In genomic region chr9:100317706-100318105, GRCh38 we compare ENCODE assay signal across 18 cellular contexts. TPM values are rescaled to one million over a fixed set of nuclear protein-coding genes. Genes with fewer than 3 reads are reported as not detected.
DNase-seq lines count a peak whose midpoint lies in the region; ATAC-seq, FAIRE-seq and TF ChIP-seq lines count a peak whose summit lies in the region.
"Had no signal": no experiment of that assay in that cellular context is flagged by ENCODE, and none has a peak within 500 bp of the region (broad histone marks: within the 10 kb centered on the region; RNA-seq: fewer than 3 reads in every experiment).

No MANE protein-coding gene starts in this region.

- peak overlapping the region; percentile 64 for H3K27ac ChIP-seq in ACC112 (ENCODE audit: low read depth, low read length)
- no peak overlapping the region for H3K27ac ChIP-seq in astrocyte (ENCODE audit: low read depth, low read length)
- no peak overlapping the region for H3K27ac ChIP-seq in right atrium auricular region

- no peaks in the 10 kb centered on the region for H3K27me3 Mint-ChIP-seq in astrocyte (ENCODE audit: low read depth, unreplicated experiment)

- peaks cover 14% of the 10 kb centered on the region for H4K20me1 ChIP-seq in astrocyte (ENCODE audit: insufficient read depth, low read length)

- no peak for FAIRE-seq in astrocyte (lab: Jason Lieb, UNC)

- no peak overlapping the region for H2AFZ ChIP-seq in ACC112 (ENCODE audit: low read length, unreplicated experiment)
- H2AFZ ChIP-seq in astrocyte (ENCODE audit: low read depth, low read length) = no peak overlapping the region

- H3K9me3 Mint-ChIP-seq in astrocyte (ENCODE audit: unreplicated experiment) = peaks cover 3% of the 10 kb centered on the region
- H3K9me3 Mint-ChIP-seq: CD8-positive, alpha-beta T cell had no signal

- H3K9ac ChIP-seq in astrocyte (ENCODE audit: low read length) = no peak overlapping the region

- peaks cover 6% of the 10 kb centered on the region for H3K4me1 Mint-ChIP-seq in astrocyte (ENCODE audit: low read depth, unreplicated experiment)

- H3K27me3 ChIP-seq in ACC112 (ENCODE audit: insufficient read depth, low read length) (no peaks in the 10 kb centered on the region), astrocyte (ENCODE audit: insufficient read depth, low read length) (no peaks in the 10 kb centered on the region), right atrium auricular region (no peaks in the 10 kb centered on the region)

- intact Hi-C loops in left cardiac atrium (cut with DNase I) = no loop called here

- H3K4me2 ChIP-seq in astrocyte (ENCODE audit: low read length) = peak overlapping the region; percentile 59

- no peak overlapping the region for H3K27ac Mint-ChIP-seq in astrocyte (ENCODE audit: unreplicated experiment)
- H3K27ac Mint-ChIP-seq: CD8-positive, alpha-beta T cell; mesothelial cell of epicardium had no signal

- H3K9me3 ChIP-seq in astrocyte (ENCODE audit: insufficient read depth, low read depth, low read length) (no peaks in the 10 kb centered on the region), right atrium auricular region (no peaks in the 10 kb centered on the region)
- H3K9me3 ChIP-seq: HAP-1 had no signal

- TF ChIP-seq CTCF in astrocyte (IDR thresholded peaks at IDR 0.05; ENCODE audit: insufficient read depth, low read depth, low read length) (no peak), right atrium auricular region (IDR thresholded peaks at IDR 0.05) (no peak)

- DNase-seq in HS-27A (ENCODE audit: low read depth) (peak; percentile 15), astrocyte (ENCODE audit: low read depth) (peak; percentile 56), iris pigment epithelial cell (ENCODE audit: low read depth) (peak; percentile 67), right atrium auricular region (ENCODE audit: low spot score) (no peak), left cardiac atrium (no peak)
- DNase-seq: CD8-positive, alpha-beta T cell; effector memory CD4-positive, alpha-beta T cell; Kasumi-1; left colon; NCI-H1417 treated with DMSO at 0.1 percent for 48 hours; NCI-H748 treated with DMSO at 0.1 percent for 48 hours; retina; T-helper 9 cell had no signal

- peaks cover 27% of the 10 kb centered on the region for H3K36me3 Mint-ChIP-seq in astrocyte (ENCODE audit: low read depth, unreplicated experiment)

- H3K4me3 ChIP-seq in ACC112 (ENCODE audit: low read depth, low read length) (peak overlapping the region; percentile 22; the same call in 1 of the 2 replicates), astrocyte (ENCODE audit: insufficient read depth, low read depth, low read length) (no peak overlapping the region), right atrium auricular region (no peak overlapping the region)
- H3K4me3 ChIP-seq: HAP-1 had no signal

- H3K36me3 ChIP-seq in ACC112 (ENCODE audit: insufficient read depth, low read length) (peaks cover 35% of the 10 kb centered on the region), astrocyte (ENCODE audit: insufficient read depth, low read length) (peaks cover 13% of the 10 kb centered on the region), right atrium auricular region (no peaks in the 10 kb centered on the region)

- peaks cover 33% of the 10 kb centered on the region for H3K79me2 ChIP-seq in ACC112 (ENCODE audit: control insufficient read depth, insufficient read depth, low read length, unreplicated experiment)
- peaks cover 30% of the 10 kb centered on the region for H3K79me2 ChIP-seq in astrocyte (ENCODE audit: insufficient read depth, low read length)

- H3K4me3 Mint-ChIP-seq in astrocyte (ENCODE audit: unreplicated experiment) = no peak overlapping the region
- H3K4me3 Mint-ChIP-seq: CD8-positive, alpha-beta T cell; mesothelial cell of epicardium had no signal

- H3K4me1 ChIP-seq in ACC112 (ENCODE audit: control insufficient read depth, insufficient read depth, low read length, unreplicated experiment) = peaks cover 25% of the 10 kb centered on the region
- peaks cover 9% of the 10 kb centered on the region for H3K4me1 ChIP-seq in astrocyte (ENCODE audit: insufficient read depth, low read length)
- no peaks in the 10 kb centered on the region for H3K4me1 ChIP-seq in right atrium auricular region
- H3K4me1 ChIP-seq: HAP-1 had no signal

- ATAC-seq in GM18858 (IDR thresholded peaks at IDR 0.05; ENCODE audit: unreplicated experiment) (no peak), GM21737 (IDR thresholded peaks at IDR 0.05; ENCODE audit: unreplicated experiment) (no peak), left cardiac atrium (no peak)
- ATAC-seq: CD8-positive, alpha-beta T cell; left colon had no signal

RNA-seq across cellular contexts. Expression of gene TEX10, which starts 35.0 kb away (rescaled TPM):
- total RNA-seq in astrocyte (31.8 and 35.1 TPM in 2 replicates), right atrium auricular region (1 to 10 TPM; 8.6 to 9.9 TPM), left cardiac atrium (10 to 100 TPM in 1 of 2 donors, 1 to 10 TPM in 1; 7.9 to 11.6 TPM)

Comparison
In these comparisons a context has a peak if more than half of its experiments do, and no peak if none do; other contexts are left out.
1. DNase-seq: peak in HS-27A (single experiment), astrocyte (single experiment) and iris pigment epithelial cell (single experiment); none in right atrium auricular region (single experiment) and left cardiac atrium (single experiment).